Comparison of ENCODE assay signal across 15 cellular contexts in genomic region chr6:122622404-122622938, GRCh38. TPM values are rescaled to one million over a fixed set of nuclear protein-coding genes. Genes with fewer than 3 reads are reported as not detected.
DNase-seq lines count a peak whose midpoint lies in the region; ATAC-seq and TF ChIP-seq lines count a peak whose summit lies in the region.
"Had no signal": no experiment of that assay in that cellular context is flagged by ENCODE, and none has a peak within 500 bp of the region (broad histone marks: within the 10 kb centered on the region; RNA-seq: fewer than 3 reads in every experiment).

No MANE protein-coding gene starts in this region.

- H3K4me1 ChIP-seq in colonic mucosa, result no peaks in the 10 kb centered on the region
- H3K4me1 ChIP-seq: esophagus muscularis mucosa had no signal

- peaks cover 0 to 4% (median 0%) of the 10 kb centered on the region in 5 experiments for H3K9me3 Mint-ChIP-seq in brain
- H3K9me3 Mint-ChIP-seq: activated naive CD8-positive, alpha-beta T cell treated with anti-CD3 and anti-CD28 coated beads, Interleukin-2, amount 50 U/mL, for 24 hours; WTC11 had no signal

- peaks cover 23% of the 10 kb centered on the region for H3K4me1 Mint-ChIP-seq in brain
- H3K4me1 Mint-ChIP-seq: activated naive CD8-positive, alpha-beta T cell treated with anti-CD3 and anti-CD28 coated beads, Interleukin-2, amount 50 U/mL, for 24 hours had no signal

- no peaks in the 10 kb centered on the region for H3K9me3 ChIP-seq in colonic mucosa
- H3K9me3 ChIP-seq: esophagus muscularis mucosa had no signal

- intact Hi-C loops in sciatic nerve (cut with DNase I), result no loop called here
- intact Hi-C loops in lower leg skin (cut with DNase I; ENCODE audit: low total_unique reads), result no loop called here
- intact Hi-C loops in colonic mucosa (cut with DNase I), result no loop called here

- H3K36me3 ChIP-seq in colonic mucosa, result no peaks in the 10 kb centered on the region
- H3K36me3 ChIP-seq: esophagus muscularis mucosa had no signal

- H3K9ac ChIP-seq in colonic mucosa (ENCODE audit: low read depth in 2 of 2, low read length in 2 of 2), result no peak overlapping the region

- no peak for ATAC-seq in sciatic nerve
- ATAC-seq: activated CD8-positive, alpha-beta T cell treated with anti-CD3 and anti-CD28 coated beads, Interleukin-2, amount 10 ng/mL, durations not matched to agents 7 days and 5 days; activated naive CD8-positive, alpha-beta T cell treated with anti-CD3 and anti-CD28 coated beads, Interleukin-2, amount 50 U/mL, for 24 hours; WTC11 had no signal

- H3K27me3 ChIP-seq in colonic mucosa, result no peaks in the 10 kb centered on the region

- no peak for TF ChIP-seq CTCF in brain (conservative IDR thresholded peaks at IDR 0.05)
- TF ChIP-seq CTCF in lower leg skin (IDR thresholded peaks at IDR 0.05), result no peak
- TF ChIP-seq CTCF in colonic mucosa (IDR thresholded peaks at IDR 0.05), result no peak

- H3K4me3 ChIP-seq in lower leg skin (ENCODE audit: low read depth, poor library complexity, severe bottlenecking), result no peak overlapping the region
- H3K4me3 ChIP-seq in colonic mucosa, result no peak overlapping the region
- H3K4me3 ChIP-seq: esophagus muscularis mucosa had no signal

- DNase-seq in NCI-H2171 treated with DMSO at 0.1 percent for 48 hours (lab: John Stamatoyannopoulos, UW), result peak; percentile 37
- no peak for DNase-seq in NCI-H2171 (lab: John Stamatoyannopoulos, UW)
- DNase-seq in NCI-H187 treated with DMSO at 0.1 percent for 48 hours (lab: John Stamatoyannopoulos, UW), result peak; percentile 40
- peak; percentile 61 for DNase-seq in sciatic nerve (ENCODE audit: low spot score)
- DNase-seq in lower leg skin (ENCODE audit: low spot score in 2 of 2), result no peak
- no peak for DNase-seq in NCI-H226
- no peak for DNase-seq in colonic mucosa
- DNase-seq: activated CD8-positive, alpha-beta T cell treated with anti-CD3 and anti-CD28 coated beads, Interleukin-2, amount 10 ng/mL, durations not matched to agents 7 days and 5 days; activated naive CD8-positive, alpha-beta T cell treated with anti-CD3 and anti-CD28 coated beads, Interleukin-2, amount 50 U/mL, for 24 hours; mesendoderm; T-helper 2 cell had no signal

- TF ChIP-seq POLR2A in lower leg skin (IDR thresholded peaks at IDR 0.05), result no peak

- 46 to 48% methylated on average over 4 of the region's 4 CpGs for WGBS in lower leg skin, 2 donors

- H3K36me3 Mint-ChIP-seq in brain, result no peaks in the 10 kb centered on the region
- H3K36me3 Mint-ChIP-seq: WTC11 had no signal

- no peak overlapping the region for H3K27ac ChIP-seq in colonic mucosa
- H3K27ac ChIP-seq: C4-2B, esophagus muscularis mucosa had no signal

- peak overlapping the region in 3 of 5 experiments; percentile 29 to 82 (median 29) for H3K27ac Mint-ChIP-seq in brain
- H3K27ac Mint-ChIP-seq: activated CD8-positive, alpha-beta T cell treated with anti-CD3 and anti-CD28 coated beads, Interleukin-2, amount 10 ng/mL, durations not matched to agents 7 days and 5 days; activated naive CD8-positive, alpha-beta T cell treated with anti-CD3 and anti-CD28 coated beads, Interleukin-2, amount 50 U/mL, for 24 hours; WTC11 had no signal

- peaks cover 6% of the 10 kb centered on the region for H3K27me3 Mint-ChIP-seq in brain

- H3K4me3 Mint-ChIP-seq in brain, result peak overlapping the region in 1 of 5 experiments; percentile 54
- H3K4me3 Mint-ChIP-seq: activated CD8-positive, alpha-beta T cell treated with anti-CD3 and anti-CD28 coated beads, Interleukin-2, amount 10 ng/mL, durations not matched to agents 7 days and 5 days; activated naive CD8-positive, alpha-beta T cell treated with anti-CD3 and anti-CD28 coated beads, Interleukin-2, amount 50 U/mL, for 24 hours; WTC11 had no signal

RNA-seq across cellular contexts. Expression of gene PKIB, which starts 12.3 kb away (rescaled TPM):
- 8.3 TPM for polyA plus RNA-seq in brain (ENCODE audit: insufficient read depth, low read depth, low replicate concordance)
- total RNA-seq in sciatic nerve (2.2 TPM), lower leg skin (10 to 100 TPM in 3 of 4 donors, 1 to 10 TPM in 1; 4.3 to 13.3 (median 10.4) TPM), colonic mucosa (100 to 1,000 TPM in 1 of 2 donors, 10 to 100 TPM in 1; 63.4 to 113 TPM)

Comparison
In these comparisons a context has a peak if more than half of its experiments do, and no peak if none do; other contexts are left out.
1. DNase-seq: peak in NCI-H2171 treated with DMSO at 0.1 percent for 48 hours (single experiment), NCI-H187 treated with DMSO at 0.1 percent for 48 hours (single experiment) and sciatic nerve (single experiment); none in NCI-H2171 (single experiment), lower leg skin (0 of 2), NCI-H226 (single experiment) and colonic mucosa (single experiment).
2. RNA of gene PKIB, which starts 12.3 kb away (total RNA-seq): 63.4 to 113 TPM in colonic mucosa; 4.3 to 13.3 TPM in lower leg skin and 2.2 TPM in sciatic nerve (single experiment); every median in the first group is over 4 times any median in the second.